1 cellular context compared by ENCODE assay signal in genomic region chr1:51863384-51863783, GRCh38.
TF ChIP-seq lines count a peak whose summit lies in the region.

No MANE protein-coding gene starts in this region.

TF ChIP-seq in HepG2, 621 proteins besides CTCF, POLR2A, EP300 and RAD21:
- TF ChIP-seq, protein P1, sequence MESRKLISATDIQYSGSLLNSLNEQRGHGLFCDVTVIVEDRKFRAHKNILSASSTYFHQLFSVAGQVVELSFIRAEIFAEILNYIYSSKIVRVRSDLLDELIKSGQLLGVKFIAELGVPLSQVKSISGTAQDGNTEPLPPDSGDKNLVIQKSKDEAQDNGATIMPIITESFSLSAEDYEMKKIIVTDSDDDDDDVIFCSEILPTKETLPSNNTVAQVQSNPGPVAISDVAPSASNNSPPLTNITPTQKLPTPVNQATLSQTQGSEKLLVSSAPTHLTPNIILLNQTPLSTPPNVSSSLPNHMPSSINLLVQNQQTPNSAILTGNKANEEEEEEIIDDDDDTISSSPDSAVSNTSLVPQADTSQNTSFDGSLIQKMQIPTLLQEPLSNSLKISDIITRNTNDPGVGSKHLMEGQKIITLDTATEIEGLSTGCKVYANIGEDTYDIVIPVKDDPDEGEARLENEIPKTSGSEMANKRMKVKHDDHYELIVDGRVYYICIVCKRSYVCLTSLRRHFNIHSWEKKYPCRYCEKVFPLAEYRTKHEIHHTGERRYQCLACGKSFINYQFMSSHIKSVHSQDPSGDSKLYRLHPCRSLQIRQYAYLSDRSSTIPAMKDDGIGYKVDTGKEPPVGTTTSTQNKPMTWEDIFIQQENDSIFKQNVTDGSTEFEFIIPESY (CRISPR knock-in tag; IDR thresholded peaks at IDR 0.05): no peak
- no peak for TF ChIP-seq MAFK (conservative IDR thresholded peaks at IDR 0.05 in 1 of 2, IDR thresholded peaks at IDR 0.05 in 1 of 2; ENCODE audit: low read length in 2 of 2)
- no peak for TF ChIP-seq NR2F6 (IDR thresholded peaks at IDR 0.05)
- no peak for TF ChIP-seq NR2F6 (CRISPR knock-in tag; IDR thresholded peaks at IDR 0.05)
- no peak for TF ChIP-seq SATB2 (CRISPR knock-in tag; IDR thresholded peaks at IDR 0.05)
- no peak for TF ChIP-seq HHEX (CRISPR knock-in tag; IDR thresholded peaks at IDR 0.05)
- TF ChIP-seq, protein P2, sequence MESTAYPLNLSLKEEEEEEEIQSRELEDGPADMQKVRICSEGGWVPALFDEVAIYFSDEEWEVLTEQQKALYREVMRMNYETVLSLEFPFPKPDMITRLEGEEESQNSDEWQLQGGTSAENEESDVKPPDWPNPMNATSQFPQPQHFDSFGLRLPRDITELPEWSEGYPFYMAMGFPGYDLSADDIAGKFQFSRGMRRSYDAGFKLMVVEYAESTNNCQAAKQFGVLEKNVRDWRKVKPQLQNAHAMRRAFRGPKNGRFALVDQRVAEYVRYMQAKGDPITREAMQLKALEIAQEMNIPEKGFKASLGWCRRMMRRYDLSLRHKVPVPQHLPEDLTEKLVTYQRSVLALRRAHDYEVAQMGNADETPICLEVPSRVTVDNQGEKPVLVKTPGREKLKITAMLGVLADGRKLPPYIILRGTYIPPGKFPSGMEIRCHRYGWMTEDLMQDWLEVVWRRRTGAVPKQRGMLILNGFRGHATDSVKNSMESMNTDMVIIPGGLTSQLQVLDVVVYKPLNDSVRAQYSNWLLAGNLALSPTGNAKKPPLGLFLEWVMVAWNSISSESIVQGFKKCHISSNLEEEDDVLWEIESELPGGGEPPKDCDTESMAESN (CRISPR knock-in tag; conservative IDR thresholded peaks at IDR 0.05): no peak
- no peak for TF ChIP-seq ARNT (IDR thresholded peaks at IDR 0.05)
- TF ChIP-seq ZNF777 (CRISPR knock-in tag; IDR thresholded peaks at IDR 0.05): no peak
- TF ChIP-seq CBX5 (CRISPR knock-in tag; IDR thresholded peaks at IDR 0.05; ENCODE audit: borderline replicate concordance): no peak
- TF ChIP-seq, protein P3, sequence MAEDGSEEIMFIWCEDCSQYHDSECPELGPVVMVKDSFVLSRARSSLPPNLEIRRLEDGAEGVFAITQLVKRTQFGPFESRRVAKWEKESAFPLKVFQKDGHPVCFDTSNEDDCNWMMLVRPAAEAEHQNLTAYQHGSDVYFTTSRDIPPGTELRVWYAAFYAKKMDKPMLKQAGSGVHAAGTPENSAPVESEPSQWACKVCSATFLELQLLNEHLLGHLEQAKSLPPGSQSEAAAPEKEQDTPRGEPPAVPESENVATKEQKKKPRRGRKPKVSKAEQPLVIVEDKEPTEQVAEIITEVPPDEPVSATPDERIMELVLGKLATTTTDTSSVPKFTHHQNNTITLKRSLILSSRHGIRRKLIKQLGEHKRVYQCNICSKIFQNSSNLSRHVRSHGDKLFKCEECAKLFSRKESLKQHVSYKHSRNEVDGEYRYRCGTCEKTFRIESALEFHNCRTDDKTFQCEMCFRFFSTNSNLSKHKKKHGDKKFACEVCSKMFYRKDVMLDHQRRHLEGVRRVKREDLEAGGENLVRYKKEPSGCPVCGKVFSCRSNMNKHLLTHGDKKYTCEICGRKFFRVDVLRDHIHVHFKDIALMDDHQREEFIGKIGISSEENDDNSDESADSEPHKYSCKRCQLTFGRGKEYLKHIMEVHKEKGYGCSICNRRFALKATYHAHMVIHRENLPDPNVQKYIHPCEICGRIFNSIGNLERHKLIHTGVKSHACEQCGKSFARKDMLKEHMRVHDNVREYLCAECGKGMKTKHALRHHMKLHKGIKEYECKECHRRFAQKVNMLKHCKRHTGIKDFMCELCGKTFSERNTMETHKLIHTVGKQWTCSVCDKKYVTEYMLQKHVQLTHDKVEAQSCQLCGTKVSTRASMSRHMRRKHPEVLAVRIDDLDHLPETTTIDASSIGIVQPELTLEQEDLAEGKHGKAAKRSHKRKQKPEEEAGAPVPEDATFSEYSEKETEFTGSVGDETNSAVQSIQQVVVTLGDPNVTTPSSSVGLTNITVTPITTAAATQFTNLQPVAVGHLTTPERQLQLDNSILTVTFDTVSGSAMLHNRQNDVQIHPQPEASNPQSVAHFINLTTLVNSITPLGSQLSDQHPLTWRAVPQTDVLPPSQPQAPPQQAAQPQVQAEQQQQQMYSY (CRISPR knock-in tag; IDR thresholded peaks at IDR 0.05): no peak
- no peak for TF ChIP-seq ZNF841 (CRISPR knock-in tag; IDR thresholded peaks at IDR 0.05; ENCODE audit: borderline replicate concordance)
- no peak for TF ChIP-seq ZBTB37 (CRISPR knock-in tag; IDR thresholded peaks at IDR 0.05)
- no peak for TF ChIP-seq ZNF382 (CRISPR knock-in tag; IDR thresholded peaks at IDR 0.05; ENCODE audit: borderline replicate concordance)
- TF ChIP-seq ZNF160 (CRISPR knock-in tag; IDR thresholded peaks at IDR 0.05): no peak
- TF ChIP-seq, protein P4, sequence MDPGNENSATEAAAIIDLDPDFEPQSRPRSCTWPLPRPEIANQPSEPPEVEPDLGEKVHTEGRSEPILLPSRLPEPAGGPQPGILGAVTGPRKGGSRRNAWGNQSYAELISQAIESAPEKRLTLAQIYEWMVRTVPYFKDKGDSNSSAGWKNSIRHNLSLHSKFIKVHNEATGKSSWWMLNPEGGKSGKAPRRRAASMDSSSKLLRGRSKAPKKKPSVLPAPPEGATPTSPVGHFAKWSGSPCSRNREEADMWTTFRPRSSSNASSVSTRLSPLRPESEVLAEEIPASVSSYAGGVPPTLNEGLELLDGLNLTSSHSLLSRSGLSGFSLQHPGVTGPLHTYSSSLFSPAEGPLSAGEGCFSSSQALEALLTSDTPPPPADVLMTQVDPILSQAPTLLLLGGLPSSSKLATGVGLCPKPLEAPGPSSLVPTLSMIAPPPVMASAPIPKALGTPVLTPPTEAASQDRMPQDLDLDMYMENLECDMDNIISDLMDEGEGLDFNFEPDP (CRISPR knock-in tag; conservative IDR thresholded peaks at IDR 0.05): no peak
